Comparison of ENCODE assay signal across 9 cellular contexts in the genomic region with DNA sequence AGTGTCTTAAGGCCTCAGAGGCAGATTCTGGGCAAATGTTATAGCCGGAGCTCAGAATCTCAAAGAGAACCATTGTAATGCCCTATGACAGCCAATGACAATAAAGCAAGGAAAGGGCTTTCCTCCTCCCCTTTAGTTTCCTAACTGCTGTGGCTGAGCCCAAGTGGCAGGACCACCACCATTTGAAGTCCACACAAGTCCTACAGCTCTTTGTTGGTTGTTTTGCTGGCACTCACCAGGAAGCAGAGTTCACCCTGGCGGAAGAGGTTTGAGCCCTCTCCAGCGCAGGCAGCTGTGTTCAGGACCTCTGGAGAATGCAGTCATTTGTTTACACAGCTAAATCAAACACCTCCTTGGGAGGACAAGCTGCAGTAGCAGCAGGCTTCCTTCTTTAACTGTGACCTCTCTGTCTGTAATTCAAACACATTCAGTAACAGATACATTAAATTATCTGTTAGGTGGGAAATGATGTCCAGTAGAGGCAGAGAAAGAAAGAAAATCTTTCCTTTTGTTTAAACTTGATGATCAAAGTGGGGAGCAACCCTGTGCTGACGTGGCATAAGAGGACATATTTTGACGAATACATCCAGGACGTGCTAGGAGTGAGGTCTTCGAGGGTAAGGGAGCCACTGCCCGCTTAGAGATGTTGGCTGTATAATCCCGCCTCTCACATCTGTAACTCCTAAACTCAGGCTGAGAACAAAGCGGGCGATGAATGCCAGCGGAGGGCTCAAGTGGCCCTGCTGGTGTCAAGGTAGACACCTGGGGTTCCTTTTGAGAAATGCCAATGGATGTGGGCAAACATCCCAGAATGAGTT. TPM values are rescaled to one million over a fixed set of nuclear protein-coding genes. Genes with fewer than 3 reads are reported as not detected.
A peak's percentile ranks its signal among the peaks of the same experiment; 100 is the strongest.
DNase-seq lines count a peak whose midpoint lies in the region; ATAC-seq, FAIRE-seq and TF ChIP-seq lines count a peak whose summit lies in the region.
"Had no signal": no experiment of that assay in that cellular context is flagged by ENCODE, and none has a peak within 500 bp of the region (broad histone marks: within the 10 kb centered on the region; RNA-seq: fewer than 3 reads in every experiment).

No MANE protein-coding gene starts in this region.

- FAIRE-seq in pancreas (lab: Jason Lieb, UNC) = peak; percentile 9

- WGBS in pancreas, 2 donors = 34 to 37% methylated on average over 12 of the region's 12 CpGs

- ATAC-seq in pancreas (peak; percentile 93 to 97 (median 94)), HG03460 (IDR thresholded peaks at IDR 0.05; ENCODE audit: unreplicated experiment) (no peak)

- DNase-seq in DMS153 (lab: John Stamatoyannopoulos, UW) (peak; percentile 88), NCI-H69 (lab: John Stamatoyannopoulos, UW) (peak; percentile 81), fibroblast of villous mesenchyme (ENCODE audit: low read depth) (peak; percentile 67), pancreas (peak; percentile 65 to 87 (median 82)), cortex of kidney (lab: John Stamatoyannopoulos, UW) (no peak), SK-N-DZ (ENCODE audit: low spot score) (no peak)
- DNase-seq in activated T-cell treated with anti-CD3 and anti-CD28 coated beads, Interleukin-2, amount 50 U/mL, for 48 hours = no peak

- H3K27ac ChIP-seq in pancreas = peak overlapping the region; percentile 81 to 89 (median 86)

- H3K4me1 ChIP-seq in pancreas = peaks cover 42 to 48% (median 46%) of the 10 kb centered on the region in 3 donors

- H3K27me3 ChIP-seq in pancreas = no peaks in the 10 kb centered on the region

- intact Hi-C loops in pancreas (cut with DNase I) = loop anchor here in 1 of 3 donors (10.0 kb wide), 1 partner anchor 146 kb away; no protein-coding TSS in a partner anchor

- H3K4me3 ChIP-seq in fibroblast of villous mesenchyme (ENCODE audit: low read depth, low read length) (no peak overlapping the region), pancreas (no peak overlapping the region)

- TF ChIP-seq CTCF in fibroblast of villous mesenchyme (IDR thresholded peaks at IDR 0.05; ENCODE audit: insufficient read depth, low read depth, low read length) (no peak), pancreas (IDR thresholded peaks at IDR 0.05) (no peak)

- no peaks in the 10 kb centered on the region for H3K9me3 ChIP-seq in pancreas

- no peaks in the 10 kb centered on the region for H3K36me3 ChIP-seq in pancreas

RNA-seq across cellular contexts. Expression of gene ABCA4, which starts 51.9 kb away (rescaled TPM):
- total RNA-seq in fibroblast of villous mesenchyme (0.43 and 0.64 TPM in 2 replicates), pancreas (under 1 TPM in 4 of 6 donors, not detected in 2; 0.03 to 0.16 (median 0.10) TPM)
- under 1 TPM; 0.15 to 0.16 TPM for polyA plus RNA-seq in pancreas
- 0.58 and 1.2 TPM in 2 replicates for polyA plus RNA-seq in SK-N-DZ (2014; cell fraction: cytosol; rRNA removed)
- 1.7 and 2.0 TPM in 2 replicates for polyA plus RNA-seq in SK-N-DZ (2014; cell fraction: nucleus; rRNA removed)
- total RNA-seq: SK-MEL-5 had no signal

Comparison
In these comparisons a context has a peak if more than half of its experiments do, and no peak if none do; other contexts are left out.
1. DNase-seq: peak in DMS153 (single experiment), NCI-H69 (single experiment), fibroblast of villous mesenchyme (single experiment) and pancreas (6 of 6); none in cortex of kidney (single experiment), SK-N-DZ (single experiment) and activated T-cell treated with anti-CD3 and anti-CD28 coated beads, Interleukin-2, amount 50 U/mL, for 48 hours (0 of 2).